Comparison of ENCODE assay signal across 11 cellular contexts in the genomic region with DNA sequence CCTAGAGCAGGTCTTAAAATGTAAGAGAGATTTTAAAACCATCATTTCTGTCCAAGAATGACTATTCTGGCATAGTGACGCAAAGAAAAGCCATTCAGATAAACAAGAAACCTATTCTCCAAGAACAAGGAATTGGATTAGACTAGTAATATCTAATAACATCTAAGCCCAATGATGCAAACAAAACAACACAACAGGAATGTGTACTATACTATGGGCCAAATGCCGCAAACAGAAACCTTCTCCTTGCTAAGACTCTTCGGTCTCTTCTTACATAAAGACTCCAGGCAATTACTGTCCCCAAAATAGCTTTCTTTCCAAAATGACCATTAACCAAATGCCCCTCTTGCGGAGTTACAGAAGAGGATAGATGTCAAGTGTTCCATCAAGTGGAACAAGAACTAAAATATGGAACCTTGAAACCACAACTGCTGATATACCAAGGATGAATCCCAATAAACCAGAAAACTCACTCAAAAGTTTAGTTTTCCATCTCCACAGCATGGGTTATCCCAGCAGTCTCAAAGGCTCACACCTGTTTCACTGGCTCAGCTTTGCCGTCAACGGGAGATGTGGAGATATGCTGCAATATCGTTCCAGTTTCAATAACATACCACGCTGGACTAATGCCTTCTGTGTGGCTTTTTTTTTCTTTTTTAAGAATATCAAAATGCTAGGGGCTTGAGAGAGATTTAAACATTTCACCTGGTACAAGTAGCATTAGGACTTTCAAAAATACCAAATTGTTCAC.
DNase-seq lines count a peak whose midpoint lies in the region; TF ChIP-seq lines count a peak whose summit lies in the region.
"Had no signal": no experiment of that assay in that cellular context is flagged by ENCODE, and none has a peak within 500 bp of the region (broad histone marks: within the 10 kb centered on the region; RNA-seq: fewer than 3 reads in every experiment).

No MANE protein-coding gene starts in this region.

- H3K27me3 Mint-ChIP-seq in activated naive CD4-positive, alpha-beta T cell treated with anti-CD3 and anti-CD28 coated beads, Interleukin-2, amount 50 U/mL, for 24 hours, result no peaks in the 10 kb centered on the region
- H3K27me3 Mint-ChIP-seq in activated naive CD8-positive, alpha-beta T cell, result no peaks in the 10 kb centered on the region

- peak overlapping the region; percentile 90 for H3K27ac Mint-ChIP-seq in activated naive CD4-positive, alpha-beta T cell treated with anti-CD3 and anti-CD28 coated beads, Interleukin-2, amount 50 U/mL, for 24 hours
- H3K27ac Mint-ChIP-seq in activated naive CD8-positive, alpha-beta T cell, result peak overlapping the region; percentile 95

- DNase-seq in activated naive CD4-positive, alpha-beta T cell treated with Interleukin-2 at 50 U/mL for 16 hours, result no peak
- DNase-seq in mesenchymal stem cell (no peak), tibial nerve (ENCODE audit: low spot score in 2 of 2) (no peak), HCEC 1CT (no peak)
- no peak for DNase-seq in stimulated activated naive CD4-positive, alpha-beta T cell treated with Interleukin-2 at 50 U/mL for 16 hours (lab: John Stamatoyannopoulos, UW)
- no peak for DNase-seq in effector CD8-positive, alpha-beta T cell (lab: John Stamatoyannopoulos, UW)
- DNase-seq: activated CD4-positive, alpha-beta T cell treated with anti-CD3 and anti-CD28 coated beads for 48 hours; NCI-H1092; PC-9 had no signal

- H2BK12ac ChIP-seq in mesenchymal stem cell (ENCODE audit: low read length in 2 of 2), result no peak overlapping the region

- no peak for TF ChIP-seq EP300 in tibial nerve (IDR thresholded peaks at IDR 0.05)

- H3K27me3 ChIP-seq in mesenchymal stem cell (ENCODE audit: control insufficient read depth in 1 of 2, insufficient read depth in 1 of 2, low read length in 2 of 2) (no peaks in the 10 kb centered on the region), tibial nerve (no peaks in the 10 kb centered on the region)

- peaks cover 30% of the 10 kb centered on the region for H3K79me1 ChIP-seq in mesenchymal stem cell (replicated peaks; ENCODE audit: low read length, poor library complexity, severe bottlenecking)

- H3K23ac ChIP-seq in mesenchymal stem cell (ENCODE audit: low read length in 2 of 2), result no peak overlapping the region

- H2BK15ac ChIP-seq in mesenchymal stem cell (ENCODE audit: low read depth, poor library complexity, severe bottlenecking), result no peak overlapping the region

- H3K4me3 ChIP-seq in mesenchymal stem cell (ENCODE audit: insufficient read depth in 1 of 2, low read depth in 1 of 2, low read length in 2 of 2), result no peak overlapping the region
- H3K4me3 ChIP-seq in tibial nerve, result no peak overlapping the region
- H3K4me3 ChIP-seq: PC-9 had no signal

- peaks cover 99% of the 10 kb centered on the region for H3K4me1 Mint-ChIP-seq in activated naive CD4-positive, alpha-beta T cell treated with anti-CD3 and anti-CD28 coated beads, Interleukin-2, amount 50 U/mL, for 24 hours
- peaks cover 99% of the 10 kb centered on the region for H3K4me1 Mint-ChIP-seq in activated naive CD8-positive, alpha-beta T cell (ENCODE audit: low read depth)

- H3K14ac ChIP-seq in mesenchymal stem cell (ENCODE audit: low read length in 2 of 2), result no peak overlapping the region

- no peak overlapping the region for H3K18ac ChIP-seq in mesenchymal stem cell (ENCODE audit: low read depth in 1 of 2, low read length in 2 of 2)

- H3K27ac ChIP-seq in mesenchymal stem cell (ENCODE audit: low read length, poor library complexity, severe bottlenecking) (peak overlapping the region; percentile 67), tibial nerve (peak overlapping the region in 3 of 4 donors; percentile 52 to 72 (median 58))
- H3K27ac ChIP-seq: PC-9 had no signal

- peaks cover 4% of the 10 kb centered on the region for H3K36me3 Mint-ChIP-seq in activated naive CD4-positive, alpha-beta T cell treated with anti-CD3 and anti-CD28 coated beads, Interleukin-2, amount 50 U/mL, for 24 hours
- peaks cover 3% of the 10 kb centered on the region for H3K36me3 Mint-ChIP-seq in activated naive CD8-positive, alpha-beta T cell

- H2BK5ac ChIP-seq in mesenchymal stem cell (ENCODE audit: low read depth, low read length, poor library complexity, severe bottlenecking), result no peak overlapping the region

- H3K4me1 ChIP-seq in mesenchymal stem cell (ENCODE audit: control insufficient read depth, insufficient read depth, low read depth, low read length) (peaks cover 7% of the 10 kb centered on the region), tibial nerve (peaks cover 0 to 92% (median 71%) of the 10 kb centered on the region in 4 donors)

- no peak overlapping the region for H4K8ac ChIP-seq in mesenchymal stem cell (ENCODE audit: low read length)

- H2AK5ac ChIP-seq in mesenchymal stem cell (ENCODE audit: low read length, severe bottlenecking), result no peak overlapping the region

- no peaks in the 10 kb centered on the region for H3K36me3 ChIP-seq in mesenchymal stem cell (ENCODE audit: control insufficient read depth in 1 of 2, insufficient read depth in 2 of 2, low read depth in 1 of 2, low read length in 2 of 2)
- no peaks in the 10 kb centered on the region for H3K36me3 ChIP-seq in tibial nerve

- H3K9me3 ChIP-seq in mesenchymal stem cell (ENCODE audit: control insufficient read depth, low read length) (no peaks in the 10 kb centered on the region), tibial nerve (no peaks in the 10 kb centered on the region)

- no peaks in the 10 kb centered on the region for H3K9me3 Mint-ChIP-seq in activated naive CD4-positive, alpha-beta T cell treated with anti-CD3 and anti-CD28 coated beads, Interleukin-2, amount 50 U/mL, for 24 hours
- no peaks in the 10 kb centered on the region for H3K9me3 Mint-ChIP-seq in activated naive CD8-positive, alpha-beta T cell (ENCODE audit: low read depth)

- H3K4me2 ChIP-seq in mesenchymal stem cell (ENCODE audit: low read length, poor library complexity, severe bottlenecking), result no peak overlapping the region
- H3K4me2 ChIP-seq: PC-9 had no signal

- no peak for TF ChIP-seq POLR2A in tibial nerve (IDR thresholded peaks at IDR 0.05)

- no peak overlapping the region for H4K91ac ChIP-seq in mesenchymal stem cell (ENCODE audit: low read length)

- H2AFZ ChIP-seq in mesenchymal stem cell (ENCODE audit: low read depth, low read length), result no peak overlapping the region
- H2AFZ ChIP-seq: PC-9 had no signal

- H3K4me3 Mint-ChIP-seq in activated naive CD4-positive, alpha-beta T cell treated with anti-CD3 and anti-CD28 coated beads, Interleukin-2, amount 50 U/mL, for 24 hours, result peak overlapping the region; percentile 77
- H3K4me3 Mint-ChIP-seq in activated naive CD8-positive, alpha-beta T cell, result peak overlapping the region; percentile 75

- WGBS in mesenchymal stem cell, result 98% methylated on average over 8 of the region's 8 CpGs
- WGBS in tibial nerve, 2 donors, result 73 to 75% methylated on average over 8 of the region's 8 CpGs

- H2BK120ac ChIP-seq in mesenchymal stem cell (ENCODE audit: low read depth, low read length), result no peak overlapping the region

- TF ChIP-seq CTCF in tibial nerve (IDR thresholded peaks at IDR 0.05), result no peak

- peak overlapping the region; percentile 43 for H3K9ac ChIP-seq in mesenchymal stem cell (ENCODE audit: low read length)

- no peak overlapping the region for H3K4ac ChIP-seq in mesenchymal stem cell (ENCODE audit: low read depth in 1 of 2, low read length in 2 of 2)
